In genomic region chr2:85611705-85612587, GRCh38 we compare ENCODE assay signal across 1 cellular context.
A peak's percentile ranks its signal among the peaks of the same experiment; 100 is the strongest.
TF ChIP-seq lines count a peak whose summit lies in the region.

Gene C2orf68, minus strand, starts transcription at chr2:85612066. Its CDS starts 82 bp downstream, at chr2:85611984.

TF ChIP-seq in GM23338, 12 proteins besides CTCF, POLR2A, EP300 and RAD21 (continued from another document):
- TF ChIP-seq CREB1 (CRISPR knock-in tag; IDR thresholded peaks at IDR 0.05; ENCODE audit: low read depth) = peak; percentile 6; the same call in 1 of the 2 replicates
- TF ChIP-seq POLR2AphosphoS5 (IDR thresholded peaks at IDR 0.05; ENCODE audit: low read depth) = peak; percentile 72
- no peak for TF ChIP-seq NANOG (IDR thresholded peaks at IDR 0.05; ENCODE audit: borderline replicate concordance)
